1 cellular context compared by ENCODE assay signal in genomic region chr7:111049971-111050680, GRCh38.
TF ChIP-seq lines count a peak whose summit lies in the region.

No MANE protein-coding gene starts in this region.

TF ChIP-seq in WTC11, 78 proteins besides CTCF, POLR2A, EP300 and RAD21 (continued from another document):
- TF ChIP-seq IRF1 (CRISPR knock-in tag; IDR thresholded peaks at IDR 0.05) (no peak), ZNF396 (CRISPR knock-in tag; IDR thresholded peaks at IDR 0.05; ENCODE audit: borderline replicate concordance) (no peak), ZMAT4 (CRISPR knock-in tag; IDR thresholded peaks at IDR 0.05) (no peak), ZNF219 (CRISPR knock-in tag; IDR thresholded peaks at IDR 0.05; ENCODE audit: borderline replicate concordance) (no peak), ZNF263 (CRISPR knock-in tag; IDR thresholded peaks at IDR 0.05; ENCODE audit: low read depth) (no peak), ZBTB21 (CRISPR knock-in tag; IDR thresholded peaks at IDR 0.05; ENCODE audit: borderline replicate concordance) (no peak), ATF1 (CRISPR knock-in tag; IDR thresholded peaks at IDR 0.05) (no peak), NR2C2 (CRISPR knock-in tag; IDR thresholded peaks at IDR 0.05) (no peak)
